ENCODE assay signal across 2 cellular contexts in the genomic region with DNA sequence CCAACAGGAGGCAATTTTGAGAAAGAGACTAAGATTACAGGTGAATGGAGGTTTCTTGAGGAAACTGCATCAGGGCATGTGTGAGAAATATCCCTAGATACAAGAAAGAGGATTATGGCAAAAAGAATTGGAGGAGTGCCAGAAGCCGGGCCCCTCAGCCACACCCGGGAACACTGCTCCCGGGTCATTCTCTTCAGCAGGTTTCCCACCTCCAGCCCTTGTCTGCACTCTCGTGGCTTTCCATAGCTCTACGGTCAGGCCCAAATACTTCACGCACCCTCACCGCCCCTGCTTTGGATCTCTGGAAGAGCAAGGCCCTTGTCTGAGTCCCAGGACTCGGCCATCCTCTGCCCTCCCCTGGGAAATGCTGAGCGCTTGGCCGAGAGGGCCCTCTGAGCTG.
TF ChIP-seq lines count a peak whose summit lies in the region.

No MANE protein-coding gene starts in this region.

TF ChIP-seq in IMR-90, 13 proteins besides CTCF, POLR2A, EP300 and RAD21:
- TF ChIP-seq RFX5 (IDR thresholded peaks at IDR 0.05; ENCODE audit: low read depth, low read length) = no peak
- TF ChIP-seq, protein P1, sequence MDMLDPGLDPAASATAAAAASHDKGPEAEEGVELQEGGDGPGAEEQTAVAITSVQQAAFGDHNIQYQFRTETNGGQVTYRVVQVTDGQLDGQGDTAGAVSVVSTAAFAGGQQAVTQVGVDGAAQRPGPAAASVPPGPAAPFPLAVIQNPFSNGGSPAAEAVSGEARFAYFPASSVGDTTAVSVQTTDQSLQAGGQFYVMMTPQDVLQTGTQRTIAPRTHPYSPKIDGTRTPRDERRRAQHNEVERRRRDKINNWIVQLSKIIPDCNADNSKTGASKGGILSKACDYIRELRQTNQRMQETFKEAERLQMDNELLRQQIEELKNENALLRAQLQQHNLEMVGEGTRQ (IDR thresholded peaks at IDR 0.05; ENCODE audit: low read depth, low read length) = no peak
- TF ChIP-seq SMC3 (IDR thresholded peaks at IDR 0.05; ENCODE audit: low read depth, low read length) = no peak
- no peak for TF ChIP-seq RCOR1 (IDR thresholded peaks at IDR 0.05; ENCODE audit: insufficient replicate concordance, low read length)
- TF ChIP-seq CHD1 (IDR thresholded peaks at IDR 0.05; ENCODE audit: low read depth, low read length) = no peak
- TF ChIP-seq NFE2L2 (IDR thresholded peaks at IDR 0.05; ENCODE audit: low read depth, low read length) = no peak
- TF ChIP-seq MAFK (IDR thresholded peaks at IDR 0.05; ENCODE audit: low read depth, low read length) = no peak
- no peak for TF ChIP-seq BHLHE40 (IDR thresholded peaks at IDR 0.05; ENCODE audit: low read depth, low read length)
- TF ChIP-seq, protein P2, sequence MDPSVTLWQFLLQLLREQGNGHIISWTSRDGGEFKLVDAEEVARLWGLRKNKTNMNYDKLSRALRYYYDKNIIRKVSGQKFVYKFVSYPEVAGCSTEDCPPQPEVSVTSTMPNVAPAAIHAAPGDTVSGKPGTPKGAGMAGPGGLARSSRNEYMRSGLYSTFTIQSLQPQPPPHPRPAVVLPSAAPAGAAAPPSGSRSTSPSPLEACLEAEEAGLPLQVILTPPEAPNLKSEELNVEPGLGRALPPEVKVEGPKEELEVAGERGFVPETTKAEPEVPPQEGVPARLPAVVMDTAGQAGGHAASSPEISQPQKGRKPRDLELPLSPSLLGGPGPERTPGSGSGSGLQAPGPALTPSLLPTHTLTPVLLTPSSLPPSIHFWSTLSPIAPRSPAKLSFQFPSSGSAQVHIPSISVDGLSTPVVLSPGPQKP (IDR thresholded peaks at IDR 0.05; ENCODE audit: borderline replicate concordance, low read depth, low read length) = no peak
- no peak for TF ChIP-seq MAZ (IDR thresholded peaks at IDR 0.05; ENCODE audit: borderline replicate concordance, low read depth, low read length)
- TF ChIP-seq MXI1 (IDR thresholded peaks at IDR 0.05; ENCODE audit: borderline replicate concordance, low read depth, low read length) = no peak
- TF ChIP-seq CEBPB (IDR thresholded peaks at IDR 0.05; ENCODE audit: low read depth, low read length) = no peak
- no peak for TF ChIP-seq FOS (IDR thresholded peaks at IDR 0.05; ENCODE audit: low read depth, low read length)
TF ChIP-seq in IMR-90: peak in this region for 0.

TF ChIP-seq in endothelial cell of umbilical vein, 7 proteins besides CTCF, POLR2A, EP300 and RAD21:
- TF ChIP-seq, protein P3, sequence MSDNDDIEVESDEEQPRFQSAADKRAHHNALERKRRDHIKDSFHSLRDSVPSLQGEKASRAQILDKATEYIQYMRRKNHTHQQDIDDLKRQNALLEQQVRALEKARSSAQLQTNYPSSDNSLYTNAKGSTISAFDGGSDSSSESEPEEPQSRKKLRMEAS (IDR thresholded peaks at IDR 0.05; ENCODE audit: insufficient read depth, insufficient read length) = no peak
- TF ChIP-seq EZH2 (IDR thresholded peaks at IDR 0.05; ENCODE audit: borderline replicate concordance, low read depth, low read length, severe bottlenecking) (no peak), MYC (IDR thresholded peaks at IDR 0.05; ENCODE audit: low read depth, low read length) (no peak), FOS (IDR thresholded peaks at IDR 0.05; ENCODE audit: borderline replicate concordance, insufficient read depth, low read length) (no peak), GATA2 (IDR thresholded peaks at IDR 0.05; ENCODE audit: insufficient read depth, insufficient read length, low read depth, low read length) (no peak), JUN (IDR thresholded peaks at IDR 0.05; ENCODE audit: borderline replicate concordance, insufficient read depth, insufficient read length, low read depth) (no peak), POLR2AphosphoS5 (IDR thresholded peaks at IDR 0.05; ENCODE audit: insufficient read depth, low read depth, low read length) (no peak)
TF ChIP-seq in endothelial cell of umbilical vein: peak in this region for 0.
